Comparison of ENCODE assay signal across 9 cellular contexts in the genomic region with DNA sequence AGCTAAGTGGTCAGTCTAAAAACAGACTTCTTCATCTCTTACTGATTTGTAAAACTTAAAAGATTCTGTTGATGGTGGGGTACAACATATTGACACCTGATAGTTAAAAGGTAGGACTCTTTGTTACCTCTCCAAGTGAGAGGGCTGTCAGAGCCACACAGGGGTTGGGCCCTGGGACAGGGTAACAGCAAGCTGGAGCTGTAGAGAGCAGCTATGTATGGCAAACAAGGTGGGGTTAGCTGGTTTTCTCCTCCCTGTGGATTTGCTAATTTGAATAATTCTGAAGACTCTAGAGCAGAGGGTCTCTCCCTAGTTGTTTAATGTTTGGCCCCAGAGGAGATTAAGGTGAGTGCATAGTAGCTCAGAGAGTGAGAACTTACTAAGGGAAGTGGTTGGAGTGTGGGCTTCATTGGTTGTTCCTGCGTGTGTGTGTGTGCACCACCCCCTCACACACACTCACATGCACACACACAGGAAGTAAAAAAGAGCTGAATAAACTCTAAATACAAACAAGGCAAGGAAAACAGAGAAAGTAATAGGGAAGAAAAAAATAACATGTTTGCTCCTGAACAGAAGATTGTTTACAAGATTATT. TPM values are rescaled to one million over a fixed set of nuclear protein-coding genes. Genes with fewer than 3 reads are reported as not detected.
DNase-seq lines count a peak whose midpoint lies in the region; ATAC-seq lines count a peak whose summit lies in the region.
"Had no signal": no experiment of that assay in that cellular context is flagged by ENCODE, and none has a peak within 500 bp of the region (broad histone marks: within the 10 kb centered on the region; RNA-seq: fewer than 3 reads in every experiment).

No MANE protein-coding gene starts in this region.

- H3K4me3 Mint-ChIP-seq in activated CD8-positive, alpha-beta T cell treated with anti-CD3 and anti-CD28 coated beads, Interleukin-2, amount 10 ng/mL, durations not matched to agents 7 days and 5 days = no peak overlapping the region

- ATAC-seq in GM19328 (IDR thresholded peaks at IDR 0.05; ENCODE audit: unreplicated experiment) = peak; percentile 90
- ATAC-seq in HG03045 (IDR thresholded peaks at IDR 0.05; ENCODE audit: unreplicated experiment) = peak; percentile 93
- ATAC-seq in activated CD8-positive, alpha-beta T cell treated with anti-CD3 and anti-CD28 coated beads, Interleukin-2, amount 10 ng/mL, durations not matched to agents 7 days and 5 days = peak; percentile 81

- no peaks in the 10 kb centered on the region for H3K36me3 Mint-ChIP-seq in activated CD8-positive, alpha-beta T cell treated with anti-CD3 and anti-CD28 coated beads, Interleukin-2, amount 10 ng/mL, durations not matched to agents 7 days and 5 days (ENCODE audit: low read depth)

- POLR2A ChIA-PET in activated CD8-positive, alpha-beta T cell treated with anti-CD3 and anti-CD28 coated beads, Interleukin-2, amount 10 ng/mL, durations not matched to agents 7 days and 5 days (lab: Charles Lee) = interaction anchor here (2.1 kb wide), 1 partner anchor 172 kb away, joined by 6 read pairs; the partner anchor contains the start of gene SVIP

- DNase-seq in CD1c-positive myeloid dendritic cell (ENCODE audit: extremely low spot score) = peak; percentile 4
- DNase-seq in activated CD8-positive, alpha-beta T cell treated with anti-CD3 and anti-CD28 coated beads, Interleukin-2, amount 10 ng/mL, durations not matched to agents 7 days and 5 days = no peak
- no peak for DNase-seq in NCI-H2029 treated with DMSO at 0.1 percent for 48 hours (lab: John Stamatoyannopoulos, UW)
- no peak for DNase-seq in stimulated activated CD4-positive, alpha-beta T cell treated with anti-CD3 and anti-CD28 coated beads, Interleukin-2, amount 100 ng/mL, for 24 hours
- DNase-seq in SIG-M5 (lab: John Stamatoyannopoulos, UW) = no peak
- DNase-seq in activated CD8-positive, alpha-beta memory T cell treated with anti-CD3 and anti-CD28 coated beads for 24 hours = no peak
- DNase-seq: Karpas-422 had no signal

- no peaks in the 10 kb centered on the region for H3K9me3 Mint-ChIP-seq in activated CD8-positive, alpha-beta T cell treated with anti-CD3 and anti-CD28 coated beads, Interleukin-2, amount 10 ng/mL, durations not matched to agents 7 days and 5 days (ENCODE audit: insufficient read depth)

- CTCF ChIA-PET in activated CD8-positive, alpha-beta T cell treated with anti-CD3 and anti-CD28 coated beads, Interleukin-2, amount 10 ng/mL, durations not matched to agents 7 days and 5 days (lab: Charles Lee) = interaction anchor here (0.8 to 1.7 kb wide), 6 partner anchors 8 to 172 kb away, joined by 3 to 6 read pairs (median 3); partner anchors contain the start of gene SVIP

- H3K27ac Mint-ChIP-seq in activated CD8-positive, alpha-beta T cell treated with anti-CD3 and anti-CD28 coated beads, Interleukin-2, amount 10 ng/mL, durations not matched to agents 7 days and 5 days = peak overlapping the region; percentile 21

- peaks cover 5% of the 10 kb centered on the region for H3K27me3 Mint-ChIP-seq in activated CD8-positive, alpha-beta T cell treated with anti-CD3 and anti-CD28 coated beads, Interleukin-2, amount 10 ng/mL, durations not matched to agents 7 days and 5 days (ENCODE audit: low read depth)

- H3K4me1 Mint-ChIP-seq in activated CD8-positive, alpha-beta T cell treated with anti-CD3 and anti-CD28 coated beads, Interleukin-2, amount 10 ng/mL, durations not matched to agents 7 days and 5 days (ENCODE audit: low read depth) = peaks cover 12% of the 10 kb centered on the region

RNA-seq across cellular contexts. Expression of gene GAS2, which starts 9.2 kb away (rescaled TPM):
- total RNA-seq in activated CD8-positive, alpha-beta T cell treated with anti-CD3 and anti-CD28 coated beads, Interleukin-2, amount 10 ng/mL, durations not matched to agents 7 days and 5 days = 1 to 10 TPM in 1 of 2 experiments, under 1 TPM in 1; 0.89 to 1.5 TPM

RNA-seq across cellular contexts. Expression of gene FANCF, which starts 31.6 kb away (rescaled TPM):
- total RNA-seq in activated CD8-positive, alpha-beta T cell treated with anti-CD3 and anti-CD28 coated beads, Interleukin-2, amount 10 ng/mL, durations not matched to agents 7 days and 5 days = 10 to 100 TPM; 14.6 to 14.7 TPM
